In genomic region chr20:63594043-63594561, GRCh38 we compare ENCODE assay signal across 18 cellular contexts. TPM values are rescaled to one million over a fixed set of nuclear protein-coding genes. Genes with fewer than 3 reads are reported as not detected.
DNase-seq lines count a peak whose midpoint lies in the region; ATAC-seq and TF ChIP-seq lines count a peak whose summit lies in the region.
"Had no signal": no experiment of that assay in that cellular context is flagged by ENCODE, and none has a peak within 500 bp of the region (broad histone marks: within the 10 kb centered on the region; RNA-seq: fewer than 3 reads in every experiment).

No MANE protein-coding gene starts in this region.

- H3K4me3 ChIP-seq in H7 (ENCODE audit: insufficient read depth, low read depth, low read length), result no peak overlapping the region
- no peak overlapping the region for H3K4me3 ChIP-seq in astrocyte of the cerebellum (ENCODE audit: low read depth, low read length)
- H3K4me3 ChIP-seq in fibroblast of villous mesenchyme (ENCODE audit: low read depth, low read length), result no peak overlapping the region
- H3K4me3 ChIP-seq: left lung, spleen, upper lobe of right lung had no signal

- TF ChIP-seq CTCF in astrocyte of the cerebellum (IDR thresholded peaks at IDR 0.05; ENCODE audit: low read depth, low read length, missing control alignments) (no peak), fibroblast of villous mesenchyme (IDR thresholded peaks at IDR 0.05; ENCODE audit: insufficient read depth, low read depth, low read length) (no peak), omental fat pad (IDR thresholded peaks at IDR 0.05) (no peak)

- ATAC-seq in GM19351 (IDR thresholded peaks at IDR 0.05; ENCODE audit: unreplicated experiment) (no peak), omental fat pad (ENCODE audit: low FRiP score) (no peak)
- ATAC-seq: activated T-cell treated with anti-CD3 and anti-CD28 coated beads, Interleukin-2, amount 50 U/mL, for 72 hours; left lung; stimulated activated naive B cell treated with anti-CD40 and anti-IgM and Interleukin-4, amounts not matched to agents 10 μg/mL and 1 μg/mL and 100 μg/mL, for 72 hours; upper lobe of right lung had no signal

- H3K36me3 ChIP-seq in H7 (replicated peaks; ENCODE audit: control insufficient read depth, insufficient read depth, low read length), result peaks cover 2% of the 10 kb centered on the region

- in situ Hi-C loops in astrocyte of the cerebellum (cut with HindIII; ENCODE audit: low sequenced_read_pairs), result no loop called here

- no peaks in the 10 kb centered on the region for H3K27me3 ChIP-seq in H7 (ENCODE audit: control insufficient read depth, insufficient read depth, low read length)
- H3K27me3 ChIP-seq: left lung, spleen, upper lobe of right lung had no signal

- DNase-seq in AG08395 (ENCODE audit: low spot score) (peak; percentile 91), H7 (peak; percentile 41), astrocyte of the cerebellum (ENCODE audit: low read depth) (peak; percentile 51), fibroblast of villous mesenchyme (ENCODE audit: low read depth) (peak; percentile 55), omental fat pad (ENCODE audit: low spot score) (no peak), ureter (ENCODE audit: low spot score) (no peak), NCI-H748 treated with DMSO at 0.1 percent for 48 hours (lab: John Stamatoyannopoulos, UW) (no peak)
- DNase-seq: activated CD4-positive, alpha-beta memory T cell treated with anti-CD3 and anti-CD28 coated beads, Interleukin-2, amount 10 ng/mL, durations not matched to agents 7 days and 5 days; activated T-cell treated with anti-CD3 and anti-CD28 coated beads, Interleukin-2, amount 50 U/mL, for 72 hours; foreskin melanocyte; NCI-H82; spleen; stimulated activated naive B cell treated with anti-CD40 and anti-IgM and Interleukin-4, amounts not matched to agents 10 μg/mL and 1 μg/mL and 100 μg/mL, for 72 hours; upper lobe of right lung had no signal

RNA-seq across cellular contexts. Expression of gene HELZ2, which starts 20.1 kb away (rescaled TPM):
- total RNA-seq in H7 (2014; rRNA removed; shearing (Covaris generic)), result 20.1 and 27.5 TPM in 2 replicates
- total RNA-seq in fibroblast of villous mesenchyme (29.0 and 46.6 TPM in 2 replicates), omental fat pad (10 to 100 TPM; 12.1 to 58.1 (median 31.8) TPM), ureter (35.6 TPM)

RNA-seq across cellular contexts. Expression of gene GMEB2, which starts 32.8 kb away (rescaled TPM):
- total RNA-seq in H7 (2014; rRNA removed; shearing (Covaris generic)), result 17.0 and 21.4 TPM in 2 replicates
- total RNA-seq in fibroblast of villous mesenchyme, result 9.3 and 10.8 TPM in 2 replicates
- 10 to 100 TPM in 1 of 4 donors, 1 to 10 TPM in 3; 6.6 to 12.8 (median 9.2) TPM for total RNA-seq in omental fat pad
- total RNA-seq in ureter, result 13.3 TPM

RNA-seq across cellular contexts. Expression of gene FNDC11, which starts 40.1 kb away (rescaled TPM):
- 6.4 and 8.0 TPM in 2 replicates for total RNA-seq in H7 (2014; rRNA removed; shearing (Covaris generic))
- 0.86 and 0.97 TPM in 2 replicates for total RNA-seq in fibroblast of villous mesenchyme
- under 1 TPM in 2 of 4 donors, not detected in 2; 0.19 to 0.38 TPM for total RNA-seq in omental fat pad
- 1.6 TPM for total RNA-seq in ureter

RNA-seq across cellular contexts. Expression of gene SRMS, which starts 46.6 kb away (rescaled TPM):
- 0.21 and 0.33 TPM in 2 replicates for total RNA-seq in H7 (2014; rRNA removed; shearing (Covaris generic))
- total RNA-seq in fibroblast of villous mesenchyme (not detected in 2 replicates), omental fat pad (not detected), ureter (0.26 TPM)
- total RNA-seq: activated CD4-positive, alpha-beta memory T cell treated with anti-CD3 and anti-CD28 coated beads, Interleukin-2, amount 10 ng/mL, durations not matched to agents 7 days and 5 days; activated T-cell treated with anti-CD3 and anti-CD28 coated beads, Interleukin-2, amount 50 U/mL, for 72 hours; left lung; myocyte; posterior vena cava; upper lobe of right lung had no signal

RNA-seq across cellular contexts. Expression of gene PTK6, which starts 56.9 kb away (rescaled TPM):
- 0.14 and 0.30 TPM in 2 replicates for total RNA-seq in H7 (2014; rRNA removed; shearing (Covaris generic))
- total RNA-seq in fibroblast of villous mesenchyme (under 0.01 TPM in 2 replicates), omental fat pad (under 1 TPM in 3 of 4 donors, not detected in 1; 0.12 to 0.63 (median 0.28) TPM), ureter (55.1 TPM)

Comparison
In these comparisons a context has a peak if more than half of its experiments do, and no peak if none do; other contexts are left out.
1. DNase-seq: peak in AG08395 (single experiment), H7 (single experiment), astrocyte of the cerebellum (single experiment) and fibroblast of villous mesenchyme (single experiment); none in omental fat pad (single experiment), ureter (single experiment) and NCI-H748 treated with DMSO at 0.1 percent for 48 hours (single experiment).